In the genomic region with DNA sequence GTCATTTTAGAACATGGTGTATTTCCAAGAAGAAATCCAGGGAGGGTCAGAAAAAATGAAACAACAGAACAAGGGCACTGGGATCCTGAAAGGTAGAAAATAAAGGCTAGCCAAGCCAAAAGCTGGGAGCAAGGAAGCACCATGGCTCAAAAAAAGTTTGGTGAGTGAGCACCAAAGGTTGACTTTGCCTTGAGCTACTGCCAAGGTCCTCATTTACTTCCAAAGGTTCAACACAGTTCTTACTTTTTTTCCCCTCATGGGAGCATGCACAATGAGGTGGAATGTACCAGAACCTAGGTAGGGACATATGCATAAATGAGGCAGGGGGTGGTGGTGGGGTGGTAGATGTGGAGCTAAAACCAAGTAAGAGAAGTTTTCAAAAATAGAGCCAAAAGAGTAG, we compare ENCODE assay signal across 31 cellular contexts.
"Had no signal": no experiment of that assay in that cellular context is flagged by ENCODE, and none has a peak within 500 bp of the region (broad histone marks: within the 10 kb centered on the region; RNA-seq: fewer than 3 reads in every experiment).

No MANE protein-coding gene starts in this region.

- H3K4me3 ChIP-seq: ascending aorta, cardiac muscle cell had no signal

- H3K27me3 ChIP-seq: ascending aorta, cardiac muscle cell had no signal

- FAIRE-seq: bronchial epithelial cell, TTC549 had no signal

- DNase-seq: activated B cell treated with CpG ODN at 0.5 μM for 24 hours; activated CD4-positive, alpha-beta memory T cell treated with anti-CD3 and anti-CD28 coated beads for 36 hours; activated CD4-positive, alpha-beta T cell treated with anti-CD3 and anti-CD28 coated beads for 4 hours; activated CD4-positive, alpha-beta T cell treated with anti-CD3 and anti-CD28 coated beads, Interleukin-2, amount 10 ng/mL, durations not matched to agents 24 days and 14 days; activated CD4-positive, alpha-beta T cell treated with anti-CD3 and anti-CD28 coated beads, Interleukin-2, amount 50 U/mL, for 1 hour; activated CD4-positive, alpha-beta T cell treated with anti-CD3 and anti-CD28 coated beads, Interleukin-2, amount 50 U/mL, for 4 hours; activated CD4-positive, CD25-positive, alpha-beta regulatory T cell treated with anti-CD3 and anti-CD28 coated beads, Interleukin-2, amount 50 U/mL, for 72 hours; activated CD8-positive, alpha-beta memory T cell treated with anti-CD3 and anti-CD28 coated beads, Interleukin-2, amount 50 U/mL, for 4 hours; activated CD8-positive, alpha-beta T cell treated with anti-CD3 and anti-CD28 coated beads for 36 hours; activated effector memory CD4-positive, alpha-beta T cell treated with anti-CD3 and anti-CD28 coated beads, Interleukin-2, amount 50 U/mL, for 16 hours; activated naive CD4-positive, alpha-beta T cell treated with anti-CD3 and anti-CD28 coated beads, Interleukin-2, amount 10 ng/mL, durations not matched to agents 7 days and 5 days; activated naive CD4-positive, alpha-beta T cell treated with Interleukin-2 at 50 U/mL for 16 hours; activated naive CD8-positive, alpha-beta T cell treated with anti-CD3 and anti-CD28 coated beads, Interleukin-2, amount 10 ng/mL, durations not matched to agents 7 days and 5 days; activated naive CD8-positive, alpha-beta T cell treated with anti-CD3 and anti-CD28 coated beads, Interleukin-2, amount 50 U/mL, for 24 hours; activated T-cell treated with anti-CD3 and anti-CD28 coated beads for 4 hours; activated T-cell treated with anti-CD3 and anti-CD28 coated beads, Interleukin-2, amount 50 U/mL, for 1 hour; activated T-cell treated with anti-CD3 and anti-CD28 coated beads, Interleukin-2, amount 50 U/mL, for 4 hours; activated T-cell treated with anti-CD3 and anti-CD28 coated beads, Interleukin-2, amount 50 U/mL, for 72 hours; amygdala; anterior cingulate cortex; caudate nucleus; cerebellar nuclear complex; T-helper 1 cell; T-helper 2 cell; T-helper 9 cell had no signal

- H3K36me3 ChIP-seq: ascending aorta, cardiac muscle cell had no signal

- H3K9me3 ChIP-seq: ascending aorta had no signal

- ATAC-seq: activated CD8-positive, alpha-beta T cell treated with anti-CD3 and anti-CD28 coated beads for 36 hours; activated naive CD8-positive, alpha-beta T cell treated with anti-CD3 and anti-CD28 coated beads, Interleukin-2, amount 50 U/mL, for 24 hours; activated T-cell treated with anti-CD3 and anti-CD28 coated beads, Interleukin-2, amount 50 U/mL, for 4 hours; activated T-cell treated with anti-CD3 and anti-CD28 coated beads, Interleukin-2, amount 50 U/mL, for 72 hours; activated T-helper 17 cell treated with anti-CD3 and anti-CD28 coated beads, Interleukin-2, amount 50 U/mL, for 72 hours had no signal

- H3K27ac ChIP-seq: cardiac muscle cell, VCaP had no signal
